8 cellular contexts compared by ENCODE assay signal in the genomic region with DNA sequence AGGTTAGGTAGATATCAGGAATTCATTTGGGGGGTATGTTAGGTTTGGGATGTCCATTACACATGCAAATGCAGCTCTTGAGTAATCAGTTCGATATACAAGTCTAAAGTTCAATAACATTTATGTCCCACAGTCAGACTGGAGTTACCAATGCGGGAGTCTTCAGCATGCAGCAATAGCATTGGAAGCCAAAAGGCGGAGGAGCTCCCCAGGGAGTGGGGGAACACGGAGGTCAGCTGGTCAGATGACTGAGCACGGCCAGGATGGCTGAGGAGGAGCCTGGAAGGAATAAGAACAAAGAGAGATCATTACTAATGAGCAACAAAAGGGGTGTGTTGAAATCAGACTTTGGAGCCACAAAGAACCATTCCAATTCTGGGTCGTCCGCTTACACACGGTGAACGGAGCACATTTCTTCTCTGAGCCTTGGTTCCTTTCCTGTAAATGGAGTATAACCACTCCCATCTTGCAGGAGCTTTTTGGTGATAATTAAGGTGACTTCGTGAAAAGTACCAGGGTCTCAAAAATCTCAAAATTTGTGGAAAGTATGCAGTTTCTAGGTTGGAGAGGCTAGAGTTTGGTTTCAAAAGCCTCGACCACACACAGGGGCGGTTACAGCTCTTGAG. TPM values are rescaled to one million over a fixed set of nuclear protein-coding genes. Genes with fewer than 3 reads are reported as not detected.
DNase-seq lines count a peak whose midpoint lies in the region; ATAC-seq and TF ChIP-seq lines count a peak whose summit lies in the region.

No MANE protein-coding gene starts in this region.

- 15 to 28% methylated on average over 12 of the region's 12 CpGs for WGBS in lung, 2 donors

- no peaks in the 10 kb centered on the region for H3K9me3 ChIP-seq in MM.1S (replicated peaks; ENCODE audit: insufficient read depth, low read length)
- no peaks in the 10 kb centered on the region for H3K9me3 ChIP-seq in lung (ENCODE audit: control insufficient read depth in 2 of 2, insufficient read depth in 1 of 2, low read length in 1 of 2)

- H2AFZ ChIP-seq in MM.1S (ENCODE audit: low read length) = peak overlapping the region; percentile 91

- peak; percentile 24 for DNase-seq in ELR (ENCODE audit: low read depth)
- DNase-seq in MM.1S = no peak
- no peak for DNase-seq in chondrocyte (ENCODE audit: low spot score)
- peak; percentile 54 for DNase-seq in lung (ENCODE audit: low spot score)
- no peak for DNase-seq in type B pancreatic cell (ENCODE audit: extremely low spot score, unreplicated experiment)
- DNase-seq in NCI-H774 (lab: John Stamatoyannopoulos, UW) = no peak
- no peak for DNase-seq in NCI-H1092 treated with DMSO at 0.1 percent for 48 hours (lab: John Stamatoyannopoulos, UW)
- DNase-seq in OCI-M1 (lab: John Stamatoyannopoulos, UW) = no peak

- H3K4me1 ChIP-seq in MM.1S (ENCODE audit: low read length) (peaks cover 13% of the 10 kb centered on the region), lung (ENCODE audit: control insufficient read depth in 2 of 2, insufficient read depth in 2 of 2, low read length in 2 of 2) (peaks cover 8 to 14% of the 10 kb centered on the region in 2 donors)

- H3K9me3 Mint-ChIP-seq in chondrocyte (ENCODE audit: low read depth) = peaks cover 10% of the 10 kb centered on the region
- peaks cover 3% of the 10 kb centered on the region for H3K9me3 Mint-ChIP-seq in type B pancreatic cell

- H4K20me1 ChIP-seq in MM.1S (ENCODE audit: insufficient read depth, low read length) = no peaks in the 10 kb centered on the region

- peak overlapping the region; percentile 78; the same call in 1 of the 2 replicates for H3K27ac ChIP-seq in MM.1S (ENCODE audit: low read length)
- H3K27ac ChIP-seq in lung (ENCODE audit: low read depth in 1 of 2, low read length in 1 of 2) = peak overlapping the region; percentile 93 to 97

- peaks cover 27% of the 10 kb centered on the region for H3F3A ChIP-seq in MM.1S (ENCODE audit: insufficient read depth, low read length)

- H3K27me3 ChIP-seq in MM.1S (replicated peaks; ENCODE audit: insufficient read depth, low read length) (no peaks in the 10 kb centered on the region), lung (ENCODE audit: control insufficient read depth, insufficient read depth) (no peaks in the 10 kb centered on the region)

- peak; percentile 50 for ATAC-seq in lung (ENCODE audit: insufficient read depth, low FRiP score)

- TF ChIP-seq CTCF in MM.1S (IDR thresholded peaks at IDR 0.05; ENCODE audit: low read length) = no peak
- no peak for TF ChIP-seq CTCF in chondrocyte (IDR thresholded peaks at IDR 0.05)
- TF ChIP-seq CTCF in lung (IDR thresholded peaks at IDR 0.05; ENCODE audit: control extremely low read depth, extremely low read depth) = no peak
- TF ChIP-seq CTCF in type B pancreatic cell (conservative IDR thresholded peaks at IDR 0.05) = no peak

- H3K27me3 Mint-ChIP-seq in chondrocyte (ENCODE audit: low read depth) (no peaks in the 10 kb centered on the region), type B pancreatic cell (no peaks in the 10 kb centered on the region)

- H3K27ac Mint-ChIP-seq in chondrocyte (ENCODE audit: unreplicated experiment) (peak overlapping the region; percentile 95), type B pancreatic cell (peak overlapping the region; percentile 97)

- peaks cover 45% of the 10 kb centered on the region for H3K4me1 Mint-ChIP-seq in chondrocyte (ENCODE audit: low read depth)
- peaks cover 16% of the 10 kb centered on the region for H3K4me1 Mint-ChIP-seq in type B pancreatic cell (ENCODE audit: unreplicated experiment)

- H3K9me2 ChIP-seq in MM.1S (replicated peaks; ENCODE audit: insufficient read depth, low read length) = no peaks in the 10 kb centered on the region

- peak overlapping the region; percentile 78 for H3K9ac ChIP-seq in MM.1S (ENCODE audit: low read length)

- H3K36me3 Mint-ChIP-seq in chondrocyte (ENCODE audit: low read depth) = peaks cover 23% of the 10 kb centered on the region
- peaks cover 33% of the 10 kb centered on the region for H3K36me3 Mint-ChIP-seq in type B pancreatic cell

- H3K4me2 ChIP-seq in MM.1S (ENCODE audit: low read depth, low read length) = peak overlapping the region; percentile 66

- H3K36me3 ChIP-seq in MM.1S (replicated peaks; ENCODE audit: insufficient read depth, low read length) (no peaks in the 10 kb centered on the region; the same call in 1 of the 2 replicates), lung (ENCODE audit: control insufficient read depth in 2 of 2, insufficient read depth in 2 of 2, low read length in 2 of 2) (peaks cover 4 to 8% of the 10 kb centered on the region in 2 donors)

- H3K4me3 ChIP-seq in MM.1S (ENCODE audit: low read length) (peak overlapping the region; percentile 57), lung (peak overlapping the region; percentile 64)

- H3K4me3 Mint-ChIP-seq in chondrocyte (ENCODE audit: unreplicated experiment) = peak overlapping the region; percentile 74
- H3K4me3 Mint-ChIP-seq in type B pancreatic cell = peak overlapping the region; percentile 87

- peaks cover 38% of the 10 kb centered on the region for H3K79me2 ChIP-seq in MM.1S (ENCODE audit: low read length)

RNA-seq across cellular contexts. Expression of a gene that starts 0.5 kb away (rescaled TPM):
- total RNA-seq in chondrocyte (15.5 to 21.6 TPM (median 19.8 TPM) in 3 replicates), lung (10 to 100 TPM; 17.7 to 40.7 TPM), type B pancreatic cell (ENCODE audit: low replicate concordance) (23.5 and 39.0 TPM in 2 replicates)
- 10 to 100 TPM; 16.8 to 18.6 TPM for polyA plus RNA-seq in lung

RNA-seq across cellular contexts. Expression of a gene that starts 21.6 kb away (rescaled TPM):
- total RNA-seq in chondrocyte (9.4 to 105 TPM (median 105 TPM) in 3 replicates), lung (100 to 1,000 TPM in 1 of 2 donors, 10 to 100 TPM in 1; 37.0 to 149 TPM), type B pancreatic cell (ENCODE audit: low replicate concordance) (25.7 and 53.0 TPM in 2 replicates)
- 10 to 100 TPM; 48.3 to 91.9 TPM for polyA plus RNA-seq in lung

RNA-seq across cellular contexts. Expression of a gene that starts 40.6 kb away (rescaled TPM):
- total RNA-seq in chondrocyte (24.6 to 37.8 TPM (median 35.9 TPM) in 3 replicates), lung (10 to 100 TPM; 38.8 to 44.3 TPM), type B pancreatic cell (ENCODE audit: low replicate concordance) (22.7 and 27.9 TPM in 2 replicates)
- polyA plus RNA-seq in lung = 10 to 100 TPM; 19.5 to 55.4 TPM

Comparison
In these comparisons a context has a peak if more than half of its experiments do, and no peak if none do; other contexts are left out.
1. DNase-seq: peak in ELR (single experiment) and lung (single experiment); none in MM.1S (single experiment), chondrocyte (single experiment), type B pancreatic cell (single experiment), NCI-H774 (single experiment), NCI-H1092 treated with DMSO at 0.1 percent for 48 hours (single experiment) and OCI-M1 (single experiment).